Comparison of ENCODE assay signal across 21 cellular contexts in the genomic region with DNA sequence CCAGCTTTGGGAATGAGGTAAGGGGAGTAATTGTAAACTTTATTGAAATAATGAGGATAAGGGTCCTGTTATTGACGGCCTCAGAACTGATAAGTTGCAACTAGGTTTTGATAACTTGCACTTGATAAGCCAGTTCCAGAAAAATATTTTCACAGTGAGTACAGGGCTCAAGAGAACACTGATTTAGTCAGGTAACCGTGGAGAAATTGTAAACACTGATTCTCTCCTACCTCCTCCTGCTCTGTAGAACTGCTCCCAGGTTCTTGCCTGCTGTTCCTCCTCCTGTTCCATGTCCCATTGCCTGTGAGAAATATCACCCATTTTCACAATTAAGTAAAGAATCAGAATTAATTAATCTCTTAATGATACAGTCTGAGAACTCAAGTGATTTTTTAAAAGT. TPM values are rescaled to one million over a fixed set of nuclear protein-coding genes. Genes with fewer than 3 reads are reported as not detected.
"Had no signal": no experiment of that assay in that cellular context is flagged by ENCODE, and none has a peak within 500 bp of the region (broad histone marks: within the 10 kb centered on the region; RNA-seq: fewer than 3 reads in every experiment).

No MANE protein-coding gene starts in this region.

- DNase-seq: Kasumi-1, MM.1S, NCI-H1436, NCI-H187, NCI-H2029, NCI-H2081 treated with DMSO at 0.1 percent for 48 hours, NCI-H2171 treated with DMSO at 0.1 percent for 48 hours, NCI-H345, NCI-H446 treated with DMSO at 0.1 percent for 48 hours, NCI-H510A treated with DMSO at 0.1 percent for 48 hours, NCI-H526, NCI-H82, RPMI8226, SHP77, SK-N-SH, SW 1271 had no signal

- H3K4me2 ChIP-seq: KMS-11, SK-N-SH had no signal

- H3K27ac ChIP-seq: HL-60, KMS-11 had no signal

- H3K9me3 ChIP-seq: SK-N-SH had no signal

- H3K9ac ChIP-seq: KMS-11, SK-N-SH had no signal

- ATAC-seq: K562 had no signal

- H3K4me3 ChIP-seq: K562 had no signal

RNA-seq across cellular contexts. Expression of a gene that starts 55.0 kb away (rescaled TPM):
- total RNA-seq: K562, M059J had no signal
- polyA plus RNA-seq: IgD-negative memory B cell, K562 had no signal
